ENCODE assay signal across 38 cellular contexts in genomic region chr5:149982505-149982904, GRCh38. TPM values are rescaled to one million over a fixed set of nuclear protein-coding genes. Genes with fewer than 3 reads are reported as not detected.
"Had no signal": no experiment of that assay in that cellular context is flagged by ENCODE, and none has a peak within 500 bp of the region (broad histone marks: within the 10 kb centered on the region; RNA-seq: fewer than 3 reads in every experiment).

No MANE protein-coding gene starts in this region.

- H3K27ac Mint-ChIP-seq: activated B cell treated with CpG ODN at 0.5 μM for 24 hours; activated CD4-positive, alpha-beta memory T cell treated with anti-CD3 and anti-CD28 coated beads for 36 hours; activated CD4-positive, alpha-beta T cell treated with anti-CD3 and anti-CD28 coated beads, Interleukin-2, amount 10 ng/mL, durations not matched to agents 24 days and 14 days; activated CD8-positive, alpha-beta T cell treated with anti-CD3 and anti-CD28 coated beads for 36 hours; activated naive CD4-positive, alpha-beta T cell treated with anti-CD3 and anti-CD28 coated beads for 36 hours; activated naive CD4-positive, alpha-beta T cell treated with anti-CD3 and anti-CD28 coated beads, Interleukin-2, amount 50 U/mL, for 72 hours; activated T-cell treated with anti-CD3 and anti-CD28 coated beads, Interleukin-2, amount 50 U/mL, for 72 hours; activated T-helper 1 cell treated with anti-CD3 and anti-CD28 coated beads, Interleukin-12 subunit alpha, Interleukin-12 subunit beta, Interleukin-2, Interleukin-4 antibody, amounts not matched to agents 30 ng/mL and 10 ng/mL and 1 ng/mL, durations not matched to agents 14 hours and 24 hours and 36 hours; activated T-helper 17 cell treated with anti-CD3 and anti-CD28 coated beads, Interleukin-2, amount 50 U/mL, for 72 hours; T-helper 1 cell treated with Interleukin-12 subunit alpha and Interleukin-12 subunit beta and Interleukin-4 antibody, amounts not matched to agents 30 μg/mL and 1 μg/mL, for 36 hours; T-helper 2 cell treated with Interferon-gamma antibody and Interleukin-4, amounts not matched to agents 5 μg/mL and 100 μg/mL, for 36 hours had no signal

- H3K4me1 Mint-ChIP-seq: activated B cell treated with CpG ODN at 0.5 μM for 24 hours; activated CD4-positive, alpha-beta T cell treated with anti-CD3 and anti-CD28 coated beads, Interleukin-2, amount 10 ng/mL, durations not matched to agents 24 days and 14 days; activated T-helper 17 cell treated with anti-CD3 and anti-CD28 coated beads, Interleukin-2, amount 50 U/mL, for 72 hours had no signal

- ATAC-seq: activated CD8-positive, alpha-beta T cell treated with anti-CD3 and anti-CD28 coated beads for 36 hours; activated naive CD4-positive, alpha-beta T cell treated with anti-CD3 and anti-CD28 coated beads, Interleukin-2, amount 50 U/mL, for 72 hours; activated T-cell treated with anti-CD3 and anti-CD28 coated beads, Interleukin-2, amount 50 U/mL, for 4 hours; activated T-cell treated with anti-CD3 and anti-CD28 coated beads, Interleukin-2, amount 50 U/mL, for 72 hours; activated T-helper 17 cell treated with anti-CD3 and anti-CD28 coated beads, Interleukin-2, amount 50 U/mL, for 72 hours; body of pancreas had no signal

- H3K4me1 ChIP-seq: adrenal gland, breast epithelium had no signal

- H3K9me3 ChIP-seq: adrenal gland, body of pancreas, breast epithelium had no signal

- H3K4me3 Mint-ChIP-seq: activated B cell treated with CpG ODN at 0.5 μM for 24 hours; activated CD4-positive, alpha-beta memory T cell treated with anti-CD3 and anti-CD28 coated beads for 36 hours; activated CD4-positive, alpha-beta T cell treated with anti-CD3 and anti-CD28 coated beads, Interleukin-2, amount 10 ng/mL, durations not matched to agents 24 days and 14 days; activated CD8-positive, alpha-beta T cell treated with anti-CD3 and anti-CD28 coated beads for 36 hours; activated naive CD4-positive, alpha-beta T cell treated with anti-CD3 and anti-CD28 coated beads for 36 hours; activated T-cell treated with anti-CD3 and anti-CD28 coated beads, Interleukin-2, amount 50 U/mL, for 4 hours; activated T-cell treated with anti-CD3 and anti-CD28 coated beads, Interleukin-2, amount 50 U/mL, for 72 hours; activated T-helper 1 cell treated with anti-CD3 and anti-CD28 coated beads, Interleukin-12 subunit alpha, Interleukin-12 subunit beta, Interleukin-2, Interleukin-4 antibody, amounts not matched to agents 30 ng/mL and 10 ng/mL and 1 ng/mL, durations not matched to agents 14 hours and 24 hours and 36 hours; activated T-helper 17 cell treated with anti-CD3 and anti-CD28 coated beads, Interleukin-2, amount 50 U/mL, for 72 hours; T-helper 1 cell treated with Interleukin-12 subunit alpha and Interleukin-12 subunit beta and Interleukin-4 antibody, amounts not matched to agents 30 μg/mL and 1 μg/mL, for 36 hours; T-helper 2 cell treated with Interferon-gamma antibody and Interleukin-4, amounts not matched to agents 5 μg/mL and 100 μg/mL, for 36 hours had no signal

- H3K27me3 Mint-ChIP-seq: activated B cell treated with CpG ODN at 0.5 μM for 24 hours; activated CD4-positive, alpha-beta memory T cell treated with anti-CD3 and anti-CD28 coated beads for 36 hours; activated CD4-positive, alpha-beta T cell treated with anti-CD3 and anti-CD28 coated beads, Interleukin-2, amount 10 ng/mL, durations not matched to agents 24 days and 14 days; activated CD8-positive, alpha-beta T cell treated with anti-CD3 and anti-CD28 coated beads for 36 hours; activated T-helper 17 cell treated with anti-CD3 and anti-CD28 coated beads, Interleukin-2, amount 50 U/mL, for 72 hours had no signal

- FAIRE-seq: astrocyte, TTC549 had no signal

- H3K27ac ChIP-seq: adrenal gland, body of pancreas, brain microvascular endothelial cell, breast epithelium, VCaP had no signal

- DNase-seq: activated B cell treated with CpG ODN at 0.5 μM for 24 hours; activated CD4-positive, alpha-beta memory T cell treated with anti-CD3 and anti-CD28 coated beads for 36 hours; activated CD4-positive, alpha-beta T cell treated with anti-CD3 and anti-CD28 coated beads for 4 hours; activated CD4-positive, alpha-beta T cell treated with anti-CD3 and anti-CD28 coated beads, Interleukin-2, amount 10 ng/mL, durations not matched to agents 24 days and 14 days; activated CD4-positive, alpha-beta T cell treated with anti-CD3 and anti-CD28 coated beads, Interleukin-2, amount 50 U/mL, for 1 hour; activated CD4-positive, alpha-beta T cell treated with anti-CD3 and anti-CD28 coated beads, Interleukin-2, amount 50 U/mL, for 4 hours; activated CD4-positive, CD25-positive, alpha-beta regulatory T cell treated with anti-CD3 and anti-CD28 coated beads, Interleukin-2, amount 50 U/mL, for 72 hours; activated CD8-positive, alpha-beta memory T cell treated with anti-CD3 and anti-CD28 coated beads, Interleukin-2, amount 50 U/mL, for 4 hours; activated CD8-positive, alpha-beta T cell treated with anti-CD3 and anti-CD28 coated beads for 36 hours; activated effector memory CD4-positive, alpha-beta T cell treated with anti-CD3 and anti-CD28 coated beads, Interleukin-2, amount 50 U/mL, for 16 hours; activated gamma-delta T cell treated with Interleukin-2 at 50 U/mL for 16 hours; activated naive CD4-positive, alpha-beta T cell; activated naive CD4-positive, alpha-beta T cell treated with anti-CD3 and anti-CD28 coated beads for 36 hours; activated naive CD4-positive, alpha-beta T cell treated with anti-CD3 and anti-CD28 coated beads, Interleukin-2, amount 50 U/mL, for 16 hours; activated T-cell treated with anti-CD3 and anti-CD28 coated beads for 4 hours; activated T-cell treated with anti-CD3 and anti-CD28 coated beads, Interleukin-2, amount 50 U/mL, for 1 hour; activated T-cell treated with anti-CD3 and anti-CD28 coated beads, Interleukin-2, amount 50 U/mL, for 4 hours; activated T-cell treated with anti-CD3 and anti-CD28 coated beads, Interleukin-2, amount 50 U/mL, for 72 hours; adrenal gland; amniotic stem cell; aorta; body of pancreas; brain microvascular endothelial cell; central memory CD4-positive, alpha-beta T cell; T-helper 1 cell; T-helper 2 cell; T-helper 9 cell had no signal

- H3K4me3 ChIP-seq: adrenal gland, body of pancreas, breast epithelium had no signal

- H3K27me3 ChIP-seq: adrenal gland, body of pancreas, brain microvascular endothelial cell, breast epithelium had no signal

- H3K9me3 Mint-ChIP-seq: activated B cell treated with CpG ODN at 0.5 μM for 24 hours; activated CD4-positive, alpha-beta memory T cell treated with anti-CD3 and anti-CD28 coated beads for 36 hours; activated CD4-positive, alpha-beta T cell treated with anti-CD3 and anti-CD28 coated beads, Interleukin-2, amount 10 ng/mL, durations not matched to agents 24 days and 14 days; activated CD8-positive, alpha-beta T cell treated with anti-CD3 and anti-CD28 coated beads for 36 hours; activated naive CD4-positive, alpha-beta T cell treated with anti-CD3 and anti-CD28 coated beads for 36 hours; activated naive CD4-positive, alpha-beta T cell treated with anti-CD3 and anti-CD28 coated beads, Interleukin-2, amount 50 U/mL, for 72 hours; activated T-cell treated with anti-CD3 and anti-CD28 coated beads, Interleukin-2, amount 50 U/mL, for 4 hours; activated T-cell treated with anti-CD3 and anti-CD28 coated beads, Interleukin-2, amount 50 U/mL, for 72 hours; activated T-helper 1 cell treated with anti-CD3 and anti-CD28 coated beads, Interleukin-12 subunit alpha, Interleukin-12 subunit beta, Interleukin-2, Interleukin-4 antibody, amounts not matched to agents 30 ng/mL and 10 ng/mL and 1 ng/mL, durations not matched to agents 14 hours and 24 hours and 36 hours; activated T-helper 17 cell treated with anti-CD3 and anti-CD28 coated beads, Interleukin-2, amount 50 U/mL, for 72 hours; T-helper 1 cell treated with Interleukin-12 subunit alpha and Interleukin-12 subunit beta and Interleukin-4 antibody, amounts not matched to agents 30 μg/mL and 1 μg/mL, for 36 hours; T-helper 2 cell treated with Interferon-gamma antibody and Interleukin-4, amounts not matched to agents 5 μg/mL and 100 μg/mL, for 36 hours had no signal

RNA-seq across cellular contexts. Expression of gene PDE6A, which starts 37.9 kb away (rescaled TPM):
- total RNA-seq: activated B cell treated with CpG ODN at 0.5 μM for 24 hours; activated CD4-positive, alpha-beta memory T cell treated with anti-CD3 and anti-CD28 coated beads for 36 hours; activated CD4-positive, alpha-beta T cell treated with anti-CD3 and anti-CD28 coated beads, Interleukin-2, amount 10 ng/mL, durations not matched to agents 24 days and 14 days; activated CD8-positive, alpha-beta memory T cell treated with anti-CD3 and anti-CD28 coated beads for 36 hours; activated CD8-positive, alpha-beta T cell treated with anti-CD3 and anti-CD28 coated beads for 36 hours; activated naive CD4-positive, alpha-beta T cell treated with anti-CD3 and anti-CD28 coated beads for 36 hours; activated naive CD4-positive, alpha-beta T cell treated with anti-CD3 and anti-CD28 coated beads, Interleukin-2, amount 50 U/mL, for 72 hours; activated T-cell treated with anti-CD3 and anti-CD28 coated beads, Interleukin-2, amount 50 U/mL, for 4 hours; activated T-helper 1 cell treated with anti-CD3 and anti-CD28 coated beads, Interleukin-12 subunit alpha, Interleukin-12 subunit beta, Interleukin-2, Interleukin-4 antibody, amounts not matched to agents 30 ng/mL and 10 ng/mL and 1 ng/mL, durations not matched to agents 14 hours and 24 hours and 36 hours; activated T-helper 17 cell treated with anti-CD3 and anti-CD28 coated beads, Interleukin-2, amount 50 U/mL, for 72 hours; aorta; body of pancreas; cerebellum had no signal
